ENCODE assay signal across 16 cellular contexts in the genomic region with DNA sequence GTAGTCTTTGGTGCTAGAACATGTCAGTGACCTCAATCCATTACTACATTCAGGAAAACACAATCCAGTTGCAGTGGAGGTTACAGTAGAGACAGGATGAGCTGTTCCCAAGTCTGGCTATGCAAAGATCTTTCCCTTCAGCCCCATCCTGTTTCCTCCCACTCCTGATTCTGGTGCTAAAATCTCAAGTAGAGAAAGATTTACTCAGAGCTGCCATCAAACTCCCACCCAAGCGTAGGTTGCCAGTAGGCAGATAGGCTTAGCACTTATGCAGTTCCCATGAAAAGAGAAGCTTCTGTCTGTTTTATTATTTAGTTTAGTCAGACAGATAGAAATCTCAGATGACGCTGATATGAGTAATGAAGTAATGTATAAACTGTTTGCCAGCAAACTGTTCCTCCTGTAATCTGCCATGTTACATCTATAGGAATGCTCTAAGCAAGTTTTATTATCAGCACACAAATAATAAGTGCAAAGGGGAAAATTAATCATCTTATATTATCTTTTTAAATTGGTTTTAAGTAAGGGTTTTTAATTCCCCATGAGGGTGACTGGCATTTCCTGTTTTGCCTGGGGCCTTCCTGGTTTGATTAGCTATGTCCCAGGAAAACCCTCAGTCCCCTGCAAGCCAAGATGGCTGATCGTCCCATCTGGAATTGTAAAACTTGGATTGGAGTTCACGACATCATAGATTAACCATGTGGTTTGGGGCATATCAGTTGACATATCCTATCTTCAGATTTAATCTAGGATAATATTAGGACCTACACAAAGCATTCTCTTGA.
DNase-seq lines count a peak whose midpoint lies in the region; ATAC-seq, FAIRE-seq and TF ChIP-seq lines count a peak whose summit lies in the region.
"Had no signal": no experiment of that assay in that cellular context is flagged by ENCODE, and none has a peak within 500 bp of the region (broad histone marks: within the 10 kb centered on the region; RNA-seq: fewer than 3 reads in every experiment).

No MANE protein-coding gene starts in this region.

- H3K4me2 ChIP-seq in astrocyte (ENCODE audit: low read length) (peak overlapping the region; percentile 56), keratinocyte (ENCODE audit: control insufficient read depth, extremely low read depth, insufficient read depth, low read depth, low read length) (peak overlapping the region; percentile 79)
- H3K4me2 ChIP-seq: BLaER1 treated with 17β-estradiol and CSF1 and Interleukin-3, amounts not matched to agents 10 nM and 100 nM had no signal

- no peaks in the 10 kb centered on the region for H3K36me3 Mint-ChIP-seq in astrocyte (ENCODE audit: low read depth, unreplicated experiment)

- H3K27ac Mint-ChIP-seq in astrocyte (ENCODE audit: unreplicated experiment): peak overlapping the region; percentile 88
- H3K27ac Mint-ChIP-seq: activated CD8-positive, alpha-beta T cell treated with anti-CD3 and anti-CD28 coated beads, Interleukin-2, amount 10 ng/mL, durations not matched to agents 7 days and 5 days had no signal

- no peak overlapping the region for H3K4me3 Mint-ChIP-seq in astrocyte (ENCODE audit: unreplicated experiment)
- H3K4me3 Mint-ChIP-seq: activated CD8-positive, alpha-beta T cell treated with anti-CD3 and anti-CD28 coated beads, Interleukin-2, amount 10 ng/mL, durations not matched to agents 7 days and 5 days had no signal

- dilution Hi-C loops in keratinocyte (cut with MboI; ENCODE audit: extremely low pct_ligation_motif_present, low sequenced_read_pairs): no loop called here

- TF ChIP-seq POLR2A in body of pancreas (IDR thresholded peaks at IDR 0.05): no peak
- no peak for TF ChIP-seq POLR2A in prostate gland (IDR thresholded peaks at IDR 0.05)

- no peaks in the 10 kb centered on the region for H3K36me3 ChIP-seq in astrocyte (ENCODE audit: insufficient read depth, low read length)
- no peaks in the 10 kb centered on the region for H3K36me3 ChIP-seq in keratinocyte (ENCODE audit: control insufficient read depth in 2 of 2, extremely low read depth in 1 of 2, insufficient read depth in 2 of 2, low read length in 2 of 2)
- H3K36me3 ChIP-seq in body of pancreas (replicated peaks in 1 of 2; ENCODE audit: insufficient read depth in 1 of 2, low read depth in 2 of 2): no peaks in the 10 kb centered on the region
- no peaks in the 10 kb centered on the region for H3K36me3 ChIP-seq in prostate gland
- H3K36me3 ChIP-seq: BLaER1 treated with 17β-estradiol and CSF1 and Interleukin-3, amounts not matched to agents 10 nM and 100 nM; right atrium auricular region; thoracic aorta had no signal

- peaks cover 13% of the 10 kb centered on the region for H3K4me1 ChIP-seq in astrocyte (ENCODE audit: insufficient read depth, low read length)
- H3K4me1 ChIP-seq in keratinocyte (ENCODE audit: control insufficient read depth, extremely low read depth, insufficient read depth, low read length): peaks cover 18% of the 10 kb centered on the region
- H3K4me1 ChIP-seq in body of pancreas: no peaks in the 10 kb centered on the region
- no peaks in the 10 kb centered on the region for H3K4me1 ChIP-seq in prostate gland (replicated peaks)
- H3K4me1 ChIP-seq: BLaER1 treated with 17β-estradiol and CSF1 and Interleukin-3, amounts not matched to agents 10 nM and 100 nM; right atrium auricular region had no signal

- no peaks in the 10 kb centered on the region for H3K9me3 ChIP-seq in astrocyte (ENCODE audit: insufficient read depth, low read depth, low read length)
- H3K9me3 ChIP-seq in keratinocyte (ENCODE audit: control insufficient read depth, low read depth, low read length): no peaks in the 10 kb centered on the region
- H3K9me3 ChIP-seq in body of pancreas: no peaks in the 10 kb centered on the region
- H3K9me3 ChIP-seq in prostate gland: no peaks in the 10 kb centered on the region
- H3K9me3 ChIP-seq: BLaER1 treated with 17β-estradiol and CSF1 and Interleukin-3, amounts not matched to agents 10 nM and 100 nM; right atrium auricular region; thoracic aorta had no signal

- H3K4me3 ChIP-seq in astrocyte (ENCODE audit: insufficient read depth, low read depth, low read length) (no peak overlapping the region), keratinocyte (ENCODE audit: control insufficient read depth in 2 of 3, extremely low read depth in 1 of 3, insufficient read depth in 2 of 3, low read depth in 1 of 3, low read length in 3 of 3) (peak overlapping the region in 2 of 3 experiments; percentile 9 to 48), body of pancreas (no peak overlapping the region), prostate gland (no peak overlapping the region)
- H3K4me3 ChIP-seq: BLaER1 treated with 17β-estradiol and CSF1 and Interleukin-3, amounts not matched to agents 10 nM and 100 nM; right atrium auricular region; thoracic aorta had no signal

- intact Hi-C loops in body of pancreas (cut with DNase I): no loop called here
- intact Hi-C loops in prostate gland (cut with DNase I): no loop called here

- WGBS in body of pancreas, 2 donors: 66 to 69% methylated on average over 4 of the region's 4 CpGs
- WGBS in prostate gland: 22% methylated on average over 4 of the region's 4 CpGs

- no peaks in the 10 kb centered on the region for H3K27me3 Mint-ChIP-seq in astrocyte (ENCODE audit: low read depth, unreplicated experiment)

- DNase-seq in AG08395 (ENCODE audit: low spot score): peak; percentile 43
- peak; percentile 80 for DNase-seq in HS-5 (ENCODE audit: low read depth)
- DNase-seq in astrocyte (ENCODE audit: low read depth): peak; percentile 81
- DNase-seq in keratinocyte (ENCODE audit: low read depth, low spot score): peak; percentile 38
- DNase-seq in SIG-M5 (lab: John Stamatoyannopoulos, UW): no peak
- no peak for DNase-seq in body of pancreas
- DNase-seq in stimulated activated CD4-positive, alpha-beta T cell treated with anti-CD3 and anti-CD28 coated beads, Interleukin-2, amount 100 ng/mL, for 24 hours: no peak
- DNase-seq in prostate gland (ENCODE audit: low spot score): no peak
- DNase-seq: activated CD8-positive, alpha-beta T cell treated with anti-CD3 and anti-CD28 coated beads, Interleukin-2, amount 10 ng/mL, durations not matched to agents 7 days and 5 days; activated naive CD4-positive, alpha-beta T cell treated with anti-CD3 and anti-CD28 coated beads, Interleukin-2, amount 50 U/mL, for 16 hours; GDM1; NCI-H1048; NCI-H774 had no signal

- no peak for ATAC-seq in body of pancreas
- ATAC-seq: activated CD8-positive, alpha-beta T cell treated with anti-CD3 and anti-CD28 coated beads, Interleukin-2, amount 10 ng/mL, durations not matched to agents 7 days and 5 days had no signal

- H4K20me1 ChIP-seq in astrocyte (ENCODE audit: insufficient read depth, low read length): no peaks in the 10 kb centered on the region
- H4K20me1 ChIP-seq in keratinocyte (ENCODE audit: control insufficient read depth, extremely low read depth, insufficient read depth, low read length): no peaks in the 10 kb centered on the region
- H4K20me1 ChIP-seq: BLaER1 treated with 17β-estradiol and CSF1 and Interleukin-3, amounts not matched to agents 10 nM and 100 nM had no signal

- FAIRE-seq in astrocyte (lab: Jason Lieb, UNC) (no peak), keratinocyte (lab: Jason Lieb, UNC) (peak; percentile 82)

- H2AFZ ChIP-seq in astrocyte (ENCODE audit: low read depth, low read length) (peak overlapping the region; percentile 50), keratinocyte (ENCODE audit: control insufficient read depth, low read length) (peak overlapping the region; percentile 85)

- TF ChIP-seq CTCF in astrocyte (IDR thresholded peaks at IDR 0.05; ENCODE audit: insufficient read depth, low read depth, low read length) (no peak), keratinocyte (optimal IDR thresholded peaks at IDR 0.05 in 1 of 3, IDR thresholded peaks at IDR 0.05 in 1 of 3, conservative IDR thresholded peaks at IDR 0.05 in 1 of 3; ENCODE audit: extremely low read depth in 1 of 3, insufficient read depth in 2 of 3, low read length in 3 of 3) (no peak), body of pancreas (IDR thresholded peaks at IDR 0.05) (no peak), prostate gland (IDR thresholded peaks at IDR 0.05) (no peak)

- no peaks in the 10 kb centered on the region for H3K9me1 ChIP-seq in keratinocyte (ENCODE audit: control insufficient read depth, extremely low read depth, insufficient read depth, low read length)

- H3K9me3 Mint-ChIP-seq in astrocyte (ENCODE audit: unreplicated experiment): no peaks in the 10 kb centered on the region

- H3K9ac ChIP-seq in astrocyte (ENCODE audit: low read length): peak overlapping the region; percentile 53
- H3K9ac ChIP-seq in keratinocyte (ENCODE audit: control insufficient read depth, extremely low read depth, insufficient read depth, low read length): peak overlapping the region; percentile 64
- H3K9ac ChIP-seq: BLaER1 treated with 17β-estradiol and CSF1 and Interleukin-3, amounts not matched to agents 10 nM and 100 nM had no signal

- H3K79me2 ChIP-seq in astrocyte (ENCODE audit: insufficient read depth, low read length) (no peaks in the 10 kb centered on the region), keratinocyte (ENCODE audit: control insufficient read depth, insufficient read depth, low read length) (no peaks in the 10 kb centered on the region)

- peak overlapping the region; percentile 83 for H3K27ac ChIP-seq in astrocyte (ENCODE audit: low read depth, low read length)
- H3K27ac ChIP-seq in keratinocyte (ENCODE audit: control insufficient read depth, insufficient read depth, low read length): peak overlapping the region; percentile 75
- H3K27ac ChIP-seq in body of pancreas: no peak overlapping the region
- no peak overlapping the region for H3K27ac ChIP-seq in prostate gland
- H3K27ac ChIP-seq: BLaER1 treated with 17β-estradiol and CSF1 and Interleukin-3, amounts not matched to agents 10 nM and 100 nM; right atrium auricular region; thoracic aorta had no signal

- H3K27me3 ChIP-seq in astrocyte (ENCODE audit: insufficient read depth, low read length) (no peaks in the 10 kb centered on the region), keratinocyte (ENCODE audit: control insufficient read depth, extremely low read depth, insufficient read depth, low read length) (no peaks in the 10 kb centered on the region), body of pancreas (no peaks in the 10 kb centered on the region), prostate gland (replicated peaks; ENCODE audit: insufficient read depth) (no peaks in the 10 kb centered on the region)
- H3K27me3 ChIP-seq: BLaER1 treated with 17β-estradiol and CSF1 and Interleukin-3, amounts not matched to agents 10 nM and 100 nM; right atrium auricular region had no signal

- H3K4me1 Mint-ChIP-seq in astrocyte (ENCODE audit: low read depth, unreplicated experiment): peaks cover 11% of the 10 kb centered on the region

Comparison
In these comparisons a context has a peak if more than half of its experiments do, and no peak if none do; other contexts are left out.
1. DNase-seq: peak in AG08395 (single experiment), HS-5 (single experiment), astrocyte (single experiment) and keratinocyte (single experiment); none in SIG-M5 (single experiment), body of pancreas (0 of 4), stimulated activated CD4-positive, alpha-beta T cell treated with anti-CD3 and anti-CD28 coated beads, Interleukin-2, amount 100 ng/mL, for 24 hours (0 of 2) and prostate gland (single experiment).
2. H3K27ac ChIP-seq: peak in astrocyte (single experiment) and keratinocyte (single experiment); none in body of pancreas (0 of 4) and prostate gland (0 of 2).
3. H3K4me3 ChIP-seq: peak in keratinocyte (2 of 3); none in astrocyte (single experiment), body of pancreas (0 of 2) and prostate gland (0 of 2).